In the genomic region with DNA sequence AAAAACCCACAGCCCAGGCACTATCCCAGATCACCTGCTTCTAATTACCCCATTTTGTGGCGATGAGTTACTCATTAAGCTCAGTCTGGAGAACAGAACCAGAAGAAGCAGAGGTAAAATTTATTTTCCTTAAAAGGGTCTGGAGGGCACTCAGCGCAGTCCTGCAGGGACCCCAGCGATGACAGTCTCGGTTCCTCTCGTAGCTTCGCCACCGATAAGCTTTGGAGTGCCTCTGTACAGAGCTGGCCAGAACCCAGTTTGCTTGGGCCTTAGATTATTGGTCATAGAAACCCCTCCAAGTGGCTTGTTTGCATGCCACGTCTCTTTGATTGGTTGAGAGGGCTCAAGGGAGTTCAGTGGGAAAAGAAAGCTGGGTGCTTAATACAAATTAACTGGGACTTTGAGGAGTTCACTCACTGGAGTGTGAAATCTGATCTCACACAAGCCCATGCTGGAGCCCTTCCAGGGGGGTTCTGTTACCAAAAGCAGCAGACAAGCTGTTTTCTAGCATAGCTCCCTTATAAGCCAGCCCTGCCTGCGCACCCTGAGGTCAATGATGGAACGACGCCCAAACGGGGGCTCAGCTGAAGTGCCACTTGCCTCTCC, we compare ENCODE assay signal across 13 cellular contexts.
A peak's percentile ranks its signal among the peaks of the same experiment; 100 is the strongest.
DNase-seq lines count a peak whose midpoint lies in the region; ATAC-seq and TF ChIP-seq lines count a peak whose summit lies in the region.
"Had no signal": no experiment of that assay in that cellular context is flagged by ENCODE, and none has a peak within 500 bp of the region (broad histone marks: within the 10 kb centered on the region; RNA-seq: fewer than 3 reads in every experiment).

No MANE protein-coding gene starts in this region.

- peak; percentile 96 for DNase-seq in DMS 273 (lab: John Stamatoyannopoulos, UW; ENCODE audit: unreplicated experiment)
- DNase-seq in NCI-H128 (lab: John Stamatoyannopoulos, UW; ENCODE audit: unreplicated experiment), result peak; percentile 97
- DNase-seq in SJCRH30, result peak; percentile 37 to 49
- DNase-seq in lower lobe of right lung, result no peak
- DNase-seq in mesenteric fat pad (ENCODE audit: low spot score), result no peak
- no peak for DNase-seq in putamen (ENCODE audit: low spot score)
- no peak for DNase-seq in COLO829 (ENCODE audit: low spot score)
- DNase-seq in stimulated activated naive B cell treated with anti-CD40 and anti-IgM and Interleukin-4, amounts not matched to agents 10 μg/mL and 1 μg/mL and 100 μg/mL, for 72 hours, result no peak
- DNase-seq: foreskin keratinocyte, GM23248, KG1, T-cell had no signal

- intact Hi-C loops in lower lobe of right lung (cut with DNase I), result no loop called here

- no peak for TF ChIP-seq CTCF in lower lobe of right lung (IDR thresholded peaks at IDR 0.05)

- H3K27me3 Mint-ChIP-seq in stimulated activated naive B cell treated with anti-CD40 and anti-IgM and Interleukin-4, amounts not matched to agents 10 μg/mL and 1 μg/mL and 100 μg/mL, for 72 hours, result no peaks in the 10 kb centered on the region

- H3K36me3 ChIP-seq in SJCRH30 (no peaks in the 10 kb centered on the region), lower lobe of right lung (no peaks in the 10 kb centered on the region)
- H3K36me3 ChIP-seq: suprapubic skin had no signal

- H3K36me3 Mint-ChIP-seq in stimulated activated naive B cell treated with anti-CD40 and anti-IgM and Interleukin-4, amounts not matched to agents 10 μg/mL and 1 μg/mL and 100 μg/mL, for 72 hours, result peaks cover 8 to 10% of the 10 kb centered on the region in 2 donors
- H3K36me3 Mint-ChIP-seq: T-cell had no signal

- no peak overlapping the region for H3K27ac Mint-ChIP-seq in stimulated activated naive B cell treated with anti-CD40 and anti-IgM and Interleukin-4, amounts not matched to agents 10 μg/mL and 1 μg/mL and 100 μg/mL, for 72 hours
- H3K27ac Mint-ChIP-seq: T-cell had no signal

- peak; percentile 82 to 86 for ATAC-seq in lower lobe of right lung
- ATAC-seq in stimulated activated naive B cell treated with anti-CD40 and anti-IgM and Interleukin-4, amounts not matched to agents 10 μg/mL and 1 μg/mL and 100 μg/mL, for 72 hours (replicated peaks), result no peak
- ATAC-seq: foreskin keratinocyte, T-cell had no signal

- peaks cover 6 to 7% of the 10 kb centered on the region in 2 donors for H3K9me3 Mint-ChIP-seq in stimulated activated naive B cell treated with anti-CD40 and anti-IgM and Interleukin-4, amounts not matched to agents 10 μg/mL and 1 μg/mL and 100 μg/mL, for 72 hours

- no peak overlapping the region for H3K4me3 Mint-ChIP-seq in stimulated activated naive B cell treated with anti-CD40 and anti-IgM and Interleukin-4, amounts not matched to agents 10 μg/mL and 1 μg/mL and 100 μg/mL, for 72 hours
- H3K4me3 Mint-ChIP-seq: T-cell had no signal

- H3K4me1 Mint-ChIP-seq in stimulated activated naive B cell treated with anti-CD40 and anti-IgM and Interleukin-4, amounts not matched to agents 10 μg/mL and 1 μg/mL and 100 μg/mL, for 72 hours, result peaks cover 8 to 15% of the 10 kb centered on the region in 2 donors
- H3K4me1 Mint-ChIP-seq: T-cell had no signal

- no peaks in the 10 kb centered on the region for H3K27me3 ChIP-seq in SJCRH30
- no peaks in the 10 kb centered on the region for H3K27me3 ChIP-seq in lower lobe of right lung (ENCODE audit: low read depth)
- H3K27me3 ChIP-seq: suprapubic skin had no signal

- H3K9me3 ChIP-seq in SJCRH30 (replicated peaks), result no peaks in the 10 kb centered on the region
- no peaks in the 10 kb centered on the region for H3K9me3 ChIP-seq in lower lobe of right lung
- H3K9me3 ChIP-seq: suprapubic skin had no signal

- H3K4me3 ChIP-seq in SJCRH30 (no peak overlapping the region), lower lobe of right lung (peak overlapping the region; percentile 16)
- H3K4me3 ChIP-seq: GM23248, suprapubic skin had no signal

- H3K27ac ChIP-seq in SJCRH30, result no peak overlapping the region
- H3K27ac ChIP-seq in lower lobe of right lung, result no peak overlapping the region
- H3K27ac ChIP-seq: foreskin keratinocyte, GM23248, suprapubic skin had no signal

- no peaks in the 10 kb centered on the region for H3K4me1 ChIP-seq in SJCRH30
- H3K4me1 ChIP-seq in lower lobe of right lung, result peaks cover 13% of the 10 kb centered on the region
- H3K4me1 ChIP-seq: foreskin keratinocyte, suprapubic skin had no signal

Comparison
In these comparisons a context has a peak if more than half of its experiments do, and no peak if none do; other contexts are left out.
1. DNase-seq: peak in DMS 273 (single experiment), NCI-H128 (single experiment) and SJCRH30 (2 of 2); none in lower lobe of right lung (single experiment), mesenteric fat pad (single experiment), putamen (single experiment), COLO829 (single experiment) and stimulated activated naive B cell treated with anti-CD40 and anti-IgM and Interleukin-4, amounts not matched to agents 10 μg/mL and 1 μg/mL and 100 μg/mL, for 72 hours (single experiment).
2. ATAC-seq: peak in lower lobe of right lung (2 of 2); none in stimulated activated naive B cell treated with anti-CD40 and anti-IgM and Interleukin-4, amounts not matched to agents 10 μg/mL and 1 μg/mL and 100 μg/mL, for 72 hours (0 of 2).